Comparison of ENCODE assay signal across 27 cellular contexts in the genomic region with DNA sequence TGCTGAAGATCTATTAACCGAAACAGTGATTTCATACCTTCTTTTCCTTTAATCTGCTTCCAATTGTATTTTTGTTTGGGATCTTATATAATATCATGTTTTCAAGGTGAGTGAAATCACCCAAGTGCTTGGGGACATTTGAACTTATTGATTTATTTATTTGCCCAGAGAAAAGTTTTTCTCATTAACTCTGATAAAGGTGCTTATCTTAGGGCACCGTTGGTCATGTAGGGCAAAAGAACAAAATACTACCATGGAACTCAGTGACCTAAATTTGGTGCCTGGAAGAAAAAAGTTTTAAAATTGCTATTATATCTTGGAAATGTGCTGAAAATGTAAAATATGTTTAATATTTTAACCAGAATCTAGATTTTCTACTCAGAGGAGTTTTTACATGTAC.
DNase-seq lines count a peak whose midpoint lies in the region; ATAC-seq, FAIRE-seq and TF ChIP-seq lines count a peak whose summit lies in the region.
"Had no signal": no experiment of that assay in that cellular context is flagged by ENCODE, and none has a peak within 500 bp of the region (broad histone marks: within the 10 kb centered on the region; RNA-seq: fewer than 3 reads in every experiment).

No MANE protein-coding gene starts in this region.

- H3K27ac ChIP-seq in liver (ENCODE audit: low read depth in 1 of 2, low read length in 2 of 2) (no peak overlapping the region), HepG2 (ENCODE audit: extremely low read length, insufficient read depth, low read length) (no peak overlapping the region), layer of hippocampus (ENCODE audit: low read depth, low read length) (peak overlapping the region; percentile 42), right lobe of liver (peak overlapping the region in 1 of 3 donors; percentile 13)
- H3K27ac ChIP-seq: 22Rv1, BLaER1 had no signal

- H3K27me3 ChIP-seq in liver (ENCODE audit: control insufficient read depth in 4 of 4, insufficient read depth in 4 of 4, low read length in 3 of 4), result no peaks in the 10 kb centered on the region
- no peaks in the 10 kb centered on the region for H3K27me3 ChIP-seq in HepG2 (ENCODE audit: control insufficient read depth in 1 of 2, insufficient read depth in 2 of 2, low read length in 2 of 2)
- no peaks in the 10 kb centered on the region for H3K27me3 ChIP-seq in layer of hippocampus (ENCODE audit: control insufficient read depth, insufficient read depth, low read length)
- H3K27me3 ChIP-seq in right lobe of liver, result no peaks in the 10 kb centered on the region
- H3K27me3 ChIP-seq: BE2C, BLaER1 had no signal

- CTCF ChIA-PET in HepG2 (lab: Yijun Ruan, JAX; ENCODE audit: low intra/inter-chr PET ratio, low total read pairs), result no interaction called here

- TF ChIP-seq RAD21 in liver (IDR thresholded peaks at IDR 0.05) (no peak), HepG2 (CRISPR knock-in tag; IDR thresholded peaks at IDR 0.05) (no peak)

- 40% methylated on average over 2 of the region's 2 CpGs for WGBS in liver
- WGBS in HepG2 (ENCODE audit: low lambda C conversion rate), result 15% methylated on average over 2 of the region's 2 CpGs
- WGBS in right lobe of liver (ENCODE audit: insufficient coverage, low coverage, low lambda C conversion rate, missing lambda C conversion rate), result 29% methylated on average over 2 of the region's 2 CpGs

- TF ChIP-seq POLR2A in HepG2 (IDR thresholded peaks at IDR 0.05; ENCODE audit: insufficient read depth in 1 of 2, low read depth in 2 of 2, low read length in 2 of 2), result no peak
- TF ChIP-seq POLR2A in right lobe of liver (IDR thresholded peaks at IDR 0.05), result no peak

- no TSS peak for BruUV-seq in HepG2 (replicated peaks; lab: Mats Ljungman, UMichigan)

- H3K4me1 ChIP-seq in liver (ENCODE audit: control insufficient read depth in 4 of 4, insufficient read depth in 4 of 4, low read length in 3 of 4) (peaks cover 0 to 6% (median 0%) of the 10 kb centered on the region in 4 donors), HepG2 (ENCODE audit: insufficient read depth, low read length) (no peaks in the 10 kb centered on the region), right lobe of liver (peaks cover 0 to 18% (median 0%) of the 10 kb centered on the region in 4 donors)
- H3K4me1 ChIP-seq: BE2C, BLaER1 had no signal

- FAIRE-seq in HepG2 (lab: Jason Lieb, UNC), result no peak
- FAIRE-seq: A204.1, GM12878, GM12892, GM18507 had no signal

- TF ChIP-seq CTCF in liver (IDR thresholded peaks at IDR 0.05; ENCODE audit: low read depth, low read length, missing input control) (no peak), HepG2 (CRISPR knock-in tag; IDR thresholded peaks at IDR 0.05) (no peak), right lobe of liver (IDR thresholded peaks at IDR 0.05) (no peak)

- H3K4me2 ChIP-seq in HepG2 (ENCODE audit: low read depth, low read length), result no peak overlapping the region
- H3K4me2 ChIP-seq: BLaER1 had no signal

- ATAC-seq in HepG2 (no peak), right lobe of liver (peak; percentile 64 to 78 (median 72))
- ATAC-seq: GM12878 had no signal

- H3K4me3 ChIP-seq in liver (ENCODE audit: low read depth in 1 of 3, low read length in 3 of 3) (no peak overlapping the region), HepG2 (replicated peaks in 1 of 3; ENCODE audit: insufficient read depth in 1 of 3, low read depth in 2 of 3, low read length in 3 of 3) (no peak overlapping the region), right lobe of liver (no peak overlapping the region)
- H3K4me3 ChIP-seq: BLaER1, GM12878 had no signal

- TF ChIP-seq EP300 in HepG2 (IDR thresholded peaks at IDR 0.05; ENCODE audit: low read depth in 2 of 2, low read length in 2 of 2), result no peak
- TF ChIP-seq EP300 in HepG2 (CRISPR knock-in tag; IDR thresholded peaks at IDR 0.05; ENCODE audit: borderline replicate concordance), result no peak

- DNase-seq in HepG2 (ENCODE audit: low spot score) (no peak), right lobe of liver (no peak), superior temporal gyrus (ENCODE audit: extremely low spot score) (peak; percentile 59), 8988T (no peak), NCI-H1092 (lab: John Stamatoyannopoulos, UW) (no peak)
- DNase-seq in activated CD4-positive, alpha-beta T cell treated with anti-CD3 and anti-CD28 coated beads for 4 hours, result no peak
- DNase-seq: ACHN; BE2C; C1 segment of cervical spinal cord; CD4-positive, alpha-beta memory T cell; CD4-positive, CD25-positive, alpha-beta regulatory T cell; CD8-positive, alpha-beta memory T cell; COR-L47; DMS 273 treated with DMSO at 0.1 percent for 48 hours; DMS153; DMS79; DND-41; EL; GDM1 had no signal

- in situ Hi-C loops in HepG2 (cut with HindIII; ENCODE audit: extremely low pct_ligation_motif_present, low pct_unique_long_range_greater_than_20kb), result no loop called here

- H3K79me2 ChIP-seq in HepG2 (ENCODE audit: insufficient read depth, low read length), result no peaks in the 10 kb centered on the region

- POLR2A ChIA-PET in HepG2 (lab: Yijun Ruan, JAX), result no interaction called here

- no peak overlapping the region for H3K9ac ChIP-seq in liver (ENCODE audit: low read depth in 1 of 2, low read length in 2 of 2)
- H3K9ac ChIP-seq in HepG2 (ENCODE audit: insufficient read depth, low read depth, low read length), result no peak overlapping the region
- H3K9ac ChIP-seq: BLaER1 had no signal

- intact Hi-C loops in HepG2 (cut with micrococcal nuclease; ENCODE audit: unreplicated experiment), result no loop called here
- intact Hi-C loops in right lobe of liver (cut with DNase I), result no loop called here

- no peaks in the 10 kb centered on the region for H4K20me1 ChIP-seq in HepG2 (ENCODE audit: insufficient read depth, low read length)
- H4K20me1 ChIP-seq: BLaER1 had no signal

- no peaks in the 10 kb centered on the region for H3K9me3 ChIP-seq in liver (ENCODE audit: control insufficient read depth in 4 of 4, low read length in 3 of 4)
- H3K9me3 ChIP-seq in HepG2 (ENCODE audit: low read length), result peaks cover 19% of the 10 kb centered on the region
- no peaks in the 10 kb centered on the region for H3K9me3 ChIP-seq in right lobe of liver
- H3K9me3 ChIP-seq: BE2C, BLaER1 had no signal

- no peak overlapping the region for H2AFZ ChIP-seq in HepG2 (ENCODE audit: low read length)

- H3K36me3 ChIP-seq in liver (ENCODE audit: control insufficient read depth in 4 of 4, insufficient read depth in 3 of 4, low read depth in 1 of 4, low read length in 3 of 4), result no peaks in the 10 kb centered on the region
- no peaks in the 10 kb centered on the region for H3K36me3 ChIP-seq in HepG2 (replicated peaks in 1 of 2; ENCODE audit: control insufficient read depth in 1 of 2, insufficient read depth in 2 of 2, low read length in 2 of 2)
- no peaks in the 10 kb centered on the region for H3K36me3 ChIP-seq in right lobe of liver
- H3K36me3 ChIP-seq: BE2C, BLaER1 had no signal

TF ChIP-seq in liver, 16 proteins besides CTCF, POLR2A, EP300 and RAD21:
- TF ChIP-seq ATF3 (IDR thresholded peaks at IDR 0.05) (no peak), TAF1 (conservative IDR thresholded peaks at IDR 0.05) (no peak), HNF4A (conservative IDR thresholded peaks at IDR 0.05) (peak; percentile 40 to 56), RXRA (IDR thresholded peaks at IDR 0.05) (peak in 1 of 2 donors; percentile 13)

TF ChIP-seq in HepG2, 621 proteins besides CTCF, POLR2A, EP300 and RAD21:
- TF ChIP-seq PAF1 (CRISPR knock-in tag; IDR thresholded peaks at IDR 0.05) (no peak), ZZZ3 (CRISPR knock-in tag; IDR thresholded peaks at IDR 0.05; ENCODE audit: borderline replicate concordance) (no peak), ZFP36L1 (CRISPR knock-in tag; IDR thresholded peaks at IDR 0.05) (no peak), RELA (CRISPR knock-in tag; IDR thresholded peaks at IDR 0.05) (no peak)
- TF ChIP-seq, protein P1, sequence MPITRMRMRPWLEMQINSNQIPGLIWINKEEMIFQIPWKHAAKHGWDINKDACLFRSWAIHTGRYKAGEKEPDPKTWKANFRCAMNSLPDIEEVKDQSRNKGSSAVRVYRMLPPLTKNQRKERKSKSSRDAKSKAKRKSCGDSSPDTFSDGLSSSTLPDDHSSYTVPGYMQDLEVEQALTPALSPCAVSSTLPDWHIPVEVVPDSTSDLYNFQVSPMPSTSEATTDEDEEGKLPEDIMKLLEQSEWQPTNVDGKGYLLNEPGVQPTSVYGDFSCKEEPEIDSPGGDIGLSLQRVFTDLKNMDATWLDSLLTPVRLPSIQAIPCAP (CRISPR knock-in tag; IDR thresholded peaks at IDR 0.05; ENCODE audit: low read depth), result no peak
TF ChIP-seq in HepG2: peak in this region for 0.
